ENCODE assay signal across 14 cellular contexts in genomic region chr11:126654886-126655806, GRCh38.
DNase-seq lines count a peak whose midpoint lies in the region; ATAC-seq and TF ChIP-seq lines count a peak whose summit lies in the region.
"Had no signal": no experiment of that assay in that cellular context is flagged by ENCODE, and none has a peak within 500 bp of the region (broad histone marks: within the 10 kb centered on the region; RNA-seq: fewer than 3 reads in every experiment).

No MANE protein-coding gene starts in this region.

- peaks cover 3% of the 10 kb centered on the region for H3K27me3 Mint-ChIP-seq in nephron progenitor cell (ENCODE audit: low read depth, poor library complexity)
- peaks cover 19 to 82% of the 10 kb centered on the region in 2 donors for H3K27me3 Mint-ChIP-seq in effector memory CD8-positive, alpha-beta T cell

- no peak for ATAC-seq in effector memory CD8-positive, alpha-beta T cell (replicated peaks)

- peak overlapping the region; percentile 76 for H3K4me2 ChIP-seq in BLaER1

- TF ChIP-seq CTCF in nephron progenitor cell (IDR thresholded peaks at IDR 0.05): no peak
- no peak for TF ChIP-seq CTCF in stomach (IDR thresholded peaks at IDR 0.05)

- intact Hi-C loops in stomach (cut with DNase I; ENCODE audit: low total_unique reads): no loop called here

- TF ChIP-seq POLR2A in stomach (IDR thresholded peaks at IDR 0.05): no peak

- peaks cover 33% of the 10 kb centered on the region for H3K4me1 Mint-ChIP-seq in nephron progenitor cell
- H3K4me1 Mint-ChIP-seq in effector memory CD8-positive, alpha-beta T cell (ENCODE audit: low read depth in 2 of 2): no peaks in the 10 kb centered on the region
- H3K4me1 Mint-ChIP-seq: B cell, memory B cell had no signal

- 36 to 42% (median 39%) methylated on average over 12 of the region's 12 CpGs for WGBS in stomach, 5 donors

- H3K27ac ChIP-seq in BLaER1 (no peak overlapping the region), stomach (no peak overlapping the region)
- H3K27ac ChIP-seq: pancreas, spleen had no signal

- peak overlapping the region; percentile 36 for H3K27ac Mint-ChIP-seq in nephron progenitor cell
- H3K27ac Mint-ChIP-seq in effector memory CD8-positive, alpha-beta T cell: no peak overlapping the region
- H3K27ac Mint-ChIP-seq: B cell, memory B cell had no signal

- H3K4me3 Mint-ChIP-seq in nephron progenitor cell: peak overlapping the region; percentile 37
- no peak overlapping the region for H3K4me3 Mint-ChIP-seq in effector memory CD8-positive, alpha-beta T cell
- H3K4me3 Mint-ChIP-seq: B cell, memory B cell had no signal

- no peaks in the 10 kb centered on the region for H3K9me3 Mint-ChIP-seq in nephron progenitor cell
- H3K9me3 Mint-ChIP-seq in effector memory CD8-positive, alpha-beta T cell: no peaks in the 10 kb centered on the region
- H3K9me3 Mint-ChIP-seq: memory B cell had no signal

- no peak overlapping the region for H3K9ac ChIP-seq in BLaER1

- H3K4me1 ChIP-seq in BLaER1: peaks cover 30% of the 10 kb centered on the region
- peaks cover 0 to 9% (median 3%) of the 10 kb centered on the region in 4 donors for H3K4me1 ChIP-seq in stomach
- H3K4me1 ChIP-seq: pancreas, spleen had no signal

- H3K9me3 ChIP-seq in BLaER1 (no peaks in the 10 kb centered on the region), stomach (no peaks in the 10 kb centered on the region)
- H3K9me3 ChIP-seq: pancreas, spleen had no signal

- H3K36me3 ChIP-seq in BLaER1: no peaks in the 10 kb centered on the region
- H3K36me3 ChIP-seq in stomach: no peaks in the 10 kb centered on the region
- H3K36me3 ChIP-seq: pancreas, spleen had no signal

- no peak overlapping the region for H3K4me3 ChIP-seq in BLaER1
- no peak overlapping the region for H3K4me3 ChIP-seq in stomach
- H3K4me3 ChIP-seq: K562, pancreas, spleen had no signal

- H3K27me3 ChIP-seq in BLaER1 (no peaks in the 10 kb centered on the region), stomach (peaks cover 0 to 12% (median 10%) of the 10 kb centered on the region in 3 donors)
- H3K27me3 ChIP-seq: pancreas had no signal

- no peaks in the 10 kb centered on the region for H3K36me3 Mint-ChIP-seq in nephron progenitor cell (ENCODE audit: low read depth)
- no peaks in the 10 kb centered on the region for H3K36me3 Mint-ChIP-seq in effector memory CD8-positive, alpha-beta T cell (ENCODE audit: insufficient read depth)
- H3K36me3 Mint-ChIP-seq: memory B cell had no signal

- peak; percentile 12 to 46 for DNase-seq in NCI-H187 (lab: John Stamatoyannopoulos, UW)
- peak; percentile 70 for DNase-seq in cerebellar cortex (ENCODE audit: low spot score)
- DNase-seq in nephron progenitor cell: no peak
- no peak for DNase-seq in effector memory CD8-positive, alpha-beta T cell
- DNase-seq in stimulated activated CD4-positive, alpha-beta T cell treated with anti-CD3 and anti-CD28 coated beads, Interleukin-4, amount 100 ng/mL, for 24 hours: no peak
- DNase-seq in NCI-H524 (lab: John Stamatoyannopoulos, UW): no peak
- no peak for DNase-seq in stomach
- DNase-seq: NK-92 treated with Interleukin-12 subunit alpha and Interleukin-12 subunit beta, amount 100 ng/mL, for 24 hours; pancreas; spleen had no signal

- TF ChIP-seq EP300 in stomach (IDR thresholded peaks at IDR 0.05): no peak

- H4K20me1 ChIP-seq in BLaER1: no peaks in the 10 kb centered on the region

Comparison
In these comparisons a context has a peak if more than half of its experiments do, and no peak if none do; other contexts are left out.
1. DNase-seq: peak in NCI-H187 (2 of 2) and cerebellar cortex (single experiment); none in nephron progenitor cell (single experiment), effector memory CD8-positive, alpha-beta T cell (0 of 3), stimulated activated CD4-positive, alpha-beta T cell treated with anti-CD3 and anti-CD28 coated beads, Interleukin-4, amount 100 ng/mL, for 24 hours (single experiment), NCI-H524 (0 of 2) and stomach (single experiment).